Comparison of ENCODE assay signal across 24 cellular contexts in genomic region chr5:126936775-126937418, GRCh38.
DNase-seq lines count a peak whose midpoint lies in the region; ATAC-seq, FAIRE-seq and TF ChIP-seq lines count a peak whose summit lies in the region.
"Had no signal": no experiment of that assay in that cellular context is flagged by ENCODE, and none has a peak within 500 bp of the region (broad histone marks: within the 10 kb centered on the region; RNA-seq: fewer than 3 reads in every experiment).

No MANE protein-coding gene starts in this region.

- H3K27me3 ChIP-seq in heart left ventricle (no peaks in the 10 kb centered on the region), GM23338 (ENCODE audit: insufficient read depth) (no peaks in the 10 kb centered on the region), GM12878 (replicated peaks in 1 of 2; ENCODE audit: control insufficient read depth in 2 of 2, insufficient read depth in 2 of 2, low read length in 1 of 2) (no peaks in the 10 kb centered on the region), mesenchymal stem cell (ENCODE audit: control insufficient read depth in 1 of 2, insufficient read depth in 1 of 2, low read length in 2 of 2) (no peaks in the 10 kb centered on the region)

- H3K4me2 ChIP-seq in GM23338 = no peak overlapping the region
- H3K4me2 ChIP-seq in GM12878 (ENCODE audit: control insufficient read depth, insufficient read depth) = no peak overlapping the region
- no peak overlapping the region for H3K4me2 ChIP-seq in mesenchymal stem cell (ENCODE audit: low read length, poor library complexity, severe bottlenecking)

- peaks cover 2% of the 10 kb centered on the region for H3K27me3 Mint-ChIP-seq in GM23338 (ENCODE audit: insufficient read depth, low read depth, poor library complexity)
- H3K27me3 Mint-ChIP-seq: T-cell had no signal

- no peak overlapping the region for H3K4me3 ChIP-seq in heart left ventricle
- no peak overlapping the region for H3K4me3 ChIP-seq in GM23338
- H3K4me3 ChIP-seq in GM12878 = no peak overlapping the region
- H3K4me3 ChIP-seq in mesenchymal stem cell (ENCODE audit: insufficient read depth in 1 of 2, low read depth in 1 of 2, low read length in 2 of 2) = no peak overlapping the region

- peaks cover 4% of the 10 kb centered on the region for H3K79me1 ChIP-seq in mesenchymal stem cell (replicated peaks; ENCODE audit: low read length, poor library complexity, severe bottlenecking)

- peaks cover 26% of the 10 kb centered on the region for H3K4me1 Mint-ChIP-seq in GM23338
- H3K4me1 Mint-ChIP-seq: CD4-positive, alpha-beta memory T cell had no signal

- H2BK12ac ChIP-seq in mesenchymal stem cell (ENCODE audit: low read length in 2 of 2) = no peak overlapping the region

- no peak overlapping the region for H2BK120ac ChIP-seq in mesenchymal stem cell (ENCODE audit: low read depth, low read length)

- DNase-seq in heart left ventricle (no peak), Right ventricle myocardium inferior (ENCODE audit: missing footprints) (no peak), GM23338 (ENCODE audit: low spot score) (no peak), GM12878 (ENCODE audit: low read depth, low spot score) (no peak), mesenchymal stem cell (no peak), COR-L47 (lab: John Stamatoyannopoulos, UW) (no peak)
- DNase-seq: Caco-2; CD4-positive, alpha-beta memory T cell; EL; GDM1; H7; HFFc6; Karpas-422; NCI-H1092 treated with DMSO at 0.1 percent for 48 hours; NCI-H1436; NCI-H187; NCI-H2081 treated with DMSO at 0.1 percent for 48 hours; NCI-H2171; NCI-H510A; PC-3; T-cell had no signal

- H3K4me1 ChIP-seq in heart left ventricle = peaks cover 0 to 27% (median 7%) of the 10 kb centered on the region in 12 donors
- peaks cover 11% of the 10 kb centered on the region for H3K4me1 ChIP-seq in GM23338 (ENCODE audit: insufficient read depth)
- H3K4me1 ChIP-seq in GM12878 (ENCODE audit: control insufficient read depth, insufficient read depth, low read length) = no peaks in the 10 kb centered on the region
- peaks cover 2% of the 10 kb centered on the region for H3K4me1 ChIP-seq in mesenchymal stem cell (ENCODE audit: control insufficient read depth, insufficient read depth, low read depth, low read length)
- H3K4me1 ChIP-seq: Caco-2 had no signal

- POLR2A ChIA-PET in GM12878 (lab: Charles Lee) = interaction anchor here (0.6 kb wide), 1 partner anchor 207 kb away, joined by 6 read pairs; no protein-coding TSS in a partner anchor

- H3K9ac ChIP-seq in GM12878 (ENCODE audit: control insufficient read depth, insufficient read depth, low read length) (no peak overlapping the region), mesenchymal stem cell (ENCODE audit: low read length) (no peak overlapping the region)

- H4K20me1 ChIP-seq in GM23338 (replicated peaks; ENCODE audit: insufficient read depth) (no peaks in the 10 kb centered on the region), GM12878 (ENCODE audit: control insufficient read depth, insufficient read depth) (no peaks in the 10 kb centered on the region)

- TF ChIP-seq POLR2A in heart left ventricle (IDR thresholded peaks at IDR 0.05) (no peak), GM12878 (IDR thresholded peaks at IDR 0.05; ENCODE audit: low read depth, low read length) (no peak)

- no peak overlapping the region for H4K91ac ChIP-seq in mesenchymal stem cell (ENCODE audit: low read length)

- peak overlapping the region; percentile 69 for H4K8ac ChIP-seq in mesenchymal stem cell (ENCODE audit: low read length)

- no peak for FAIRE-seq in GM12878 (lab: Jason Lieb, UNC)
- FAIRE-seq: GM12892 had no signal

- no peak overlapping the region for H3K14ac ChIP-seq in mesenchymal stem cell (ENCODE audit: low read length in 2 of 2)

- H3K36me3 ChIP-seq in heart left ventricle (no peaks in the 10 kb centered on the region), GM23338 (ENCODE audit: insufficient read depth) (0 out of 2 replicates have a peak, but pooled peaks cover 3% of the 10 kb centered on the region), GM12878 (ENCODE audit: control insufficient read depth in 2 of 2, insufficient read depth in 2 of 2, low read length in 1 of 2) (no peaks in the 10 kb centered on the region), mesenchymal stem cell (ENCODE audit: control insufficient read depth in 1 of 2, insufficient read depth in 2 of 2, low read depth in 1 of 2, low read length in 2 of 2) (no peaks in the 10 kb centered on the region)

- no peak for TF ChIP-seq EP300 in GM12878 (IDR thresholded peaks at IDR 0.05; ENCODE audit: borderline replicate concordance in 1 of 2, control insufficient read depth in 1 of 2, low read depth in 2 of 2, low read length in 2 of 2)

- no peaks in the 10 kb centered on the region for H3K9me2 ChIP-seq in GM23338 (ENCODE audit: insufficient read depth)

- peak; percentile 41; the same call in 1 of the 2 replicates for TF ChIP-seq RAD21 in GM12878 (IDR thresholded peaks at IDR 0.05; ENCODE audit: insufficient read depth, low read depth, low read length)

- H3K18ac ChIP-seq in mesenchymal stem cell (ENCODE audit: low read depth in 1 of 2, low read length in 2 of 2) = peak overlapping the region in 1 of 2 experiments; percentile 43

- no peak overlapping the region for H3K4me3 Mint-ChIP-seq in GM23338
- H3K4me3 Mint-ChIP-seq: CD4-positive, alpha-beta memory T cell; HFFc6; T-cell had no signal

- no peak overlapping the region for H2AK5ac ChIP-seq in mesenchymal stem cell (ENCODE audit: low read length, severe bottlenecking)

- intact Hi-C loops in heart left ventricle (cut with DNase I) = no loop called here
- intact Hi-C loops in Right ventricle myocardium inferior (cut with DNase I) = no loop called here
- intact Hi-C loops in GM12878 (cut with micrococcal nuclease; ENCODE audit: unreplicated experiment) = no loop called here

- H3K27ac Mint-ChIP-seq in GM23338 = no peak overlapping the region
- H3K27ac Mint-ChIP-seq: T-cell had no signal

- H2AFZ ChIP-seq in GM23338 = no peak overlapping the region
- no peak overlapping the region for H2AFZ ChIP-seq in GM12878 (ENCODE audit: control insufficient read depth, low read depth, low read length)
- H2AFZ ChIP-seq in mesenchymal stem cell (ENCODE audit: low read depth, low read length) = peak overlapping the region; percentile 42

- H3K79me2 ChIP-seq in GM23338 (replicated peaks; ENCODE audit: insufficient read depth) (no peaks in the 10 kb centered on the region), GM12878 (ENCODE audit: control insufficient read depth, insufficient read depth, low read length) (no peaks in the 10 kb centered on the region)

- no peak overlapping the region for H2BK5ac ChIP-seq in mesenchymal stem cell (ENCODE audit: low read depth, low read length, poor library complexity, severe bottlenecking)

- no peak overlapping the region for H2BK15ac ChIP-seq in mesenchymal stem cell (ENCODE audit: low read depth, poor library complexity, severe bottlenecking)

- WGBS in heart left ventricle, 4 donors = 66 to 76% (median 72%) methylated on average over 4 of the region's 4 CpGs
- WGBS in GM12878 (ENCODE audit: insufficient coverage, insufficient replicate concordance, low lambda C conversion rate, missing lambda C conversion rate) = 80% methylated on average over 4 of the region's 4 CpGs
- 97% methylated on average over 4 of the region's 4 CpGs for WGBS in mesenchymal stem cell

- no peaks in the 10 kb centered on the region for H3F3A ChIP-seq in GM23338 (replicated peaks; ENCODE audit: low read depth)

- no peak overlapping the region for H3K4ac ChIP-seq in mesenchymal stem cell (ENCODE audit: low read depth in 1 of 2, low read length in 2 of 2)

- no peaks in the 10 kb centered on the region for H3K36me3 Mint-ChIP-seq in GM23338 (ENCODE audit: low read depth)
- H3K36me3 Mint-ChIP-seq: CD4-positive, alpha-beta memory T cell had no signal

- ATAC-seq in heart left ventricle (peak in 3 of 4 donors; percentile 46 to 56 (median 55)), Right ventricle myocardium inferior (no peak), GM23338 (no peak), GM12878 (peak; percentile 57), HG02610 (IDR thresholded peaks at IDR 0.05; ENCODE audit: unreplicated experiment) (no peak), GM18858 (IDR thresholded peaks at IDR 0.05; ENCODE audit: unreplicated experiment) (no peak)
- ATAC-seq: PC-3, T-cell had no signal

- H3K27ac ChIP-seq in heart left ventricle (no peak overlapping the region), GM23338 (ENCODE audit: low read depth) (0 out of 2 replicates have a peak overlapping the region, but pooled peaks have one; percentile 39), GM12878 (ENCODE audit: control insufficient read depth, insufficient read depth) (no peak overlapping the region), mesenchymal stem cell (ENCODE audit: low read length, poor library complexity, severe bottlenecking) (no peak overlapping the region)

- no peaks in the 10 kb centered on the region for H3K9me3 Mint-ChIP-seq in GM23338
- H3K9me3 Mint-ChIP-seq: CD4-positive, alpha-beta memory T cell; HFFc6; T-cell had no signal

- H3K23ac ChIP-seq in mesenchymal stem cell (ENCODE audit: low read length in 2 of 2) = no peak overlapping the region

- in situ Hi-C loops in GM12878 (cut with MboI) = no loop called here

- H3K9me3 ChIP-seq in heart left ventricle = no peaks in the 10 kb centered on the region
- no peaks in the 10 kb centered on the region for H3K9me3 ChIP-seq in GM12878 (replicated peaks; ENCODE audit: control insufficient read depth, insufficient read depth, low read length)
- no peaks in the 10 kb centered on the region for H3K9me3 ChIP-seq in mesenchymal stem cell (ENCODE audit: control insufficient read depth, low read length)
- H3K9me3 ChIP-seq: Caco-2 had no signal

- TF ChIP-seq CTCF in heart left ventricle (IDR thresholded peaks at IDR 0.05) = no peak
- TF ChIP-seq CTCF in GM23338 (conservative IDR thresholded peaks at IDR 0.05; ENCODE audit: low read depth in 2 of 2) = peak in 1 of 2 experiments; percentile 26; a peak in 2 of 4 replicates
- no peak; a peak in 1 of 6 replicates for TF ChIP-seq CTCF in GM12878 (IDR thresholded peaks at IDR 0.05 in 2 of 3, conservative IDR thresholded peaks at IDR 0.05 in 1 of 3; ENCODE audit: control insufficient read depth in 2 of 3, extremely low read depth in 1 of 3, insufficient read depth in 1 of 3, low read depth in 3 of 3, low read length in 3 of 3)

- RAD21 ChIA-PET in GM12878 (lab: Charles Lee; ENCODE audit: unreplicated experiment) = no interaction called here

- SMC1A ChIA-PET in GM12878 (lab: Charles Lee; ENCODE audit: uncharacterized antibody, unreplicated experiment) = interaction anchor here (0.6 to 1.3 kb wide), 3 partner anchors 11 to 100 kb away, joined by 3 to 5 read pairs (median 4); no protein-coding TSS in a partner anchor

- BruUV-seq in GM12878 (replicated peaks; lab: Mats Ljungman, UMichigan) = no TSS peak

- CTCF ChIA-PET in GM12878 (lab: Yijun Ruan, JAX) = no interaction called here

TF ChIP-seq in GM23338, 12 proteins besides CTCF, POLR2A, EP300 and RAD21 (continues in another document):
- TF ChIP-seq NANOG (IDR thresholded peaks at IDR 0.05; ENCODE audit: borderline replicate concordance) = no peak

TF ChIP-seq in GM12878, 131 proteins besides CTCF, POLR2A, EP300 and RAD21 (continues in another document):
- TF ChIP-seq MXI1 (IDR thresholded peaks at IDR 0.05; ENCODE audit: low read depth, low read length) (no peak), EZH2 (IDR thresholded peaks at IDR 0.05; ENCODE audit: borderline replicate concordance, control insufficient read depth, low read depth, low read length) (no peak), MEF2B (IDR thresholded peaks at IDR 0.05; ENCODE audit: partially characterized antibody, poor library complexity, severe bottlenecking) (no peak), ZNF384 (IDR thresholded peaks at IDR 0.05; ENCODE audit: borderline replicate concordance, low read depth, low read length) (no peak)

Comparison
In these comparisons a context has a peak if more than half of its experiments do, and no peak if none do; other contexts are left out.
1. ATAC-seq: peak in heart left ventricle (3 of 4) and GM12878 (single experiment); none in Right ventricle myocardium inferior (single experiment), GM23338 (single experiment), HG02610 (single experiment) and GM18858 (single experiment).